16 cellular contexts compared by ENCODE assay signal in genomic region chr6:139965393-139965792, GRCh38.
DNase-seq lines count a peak whose midpoint lies in the region; ATAC-seq and TF ChIP-seq lines count a peak whose summit lies in the region.
"Had no signal": no experiment of that assay in that cellular context is flagged by ENCODE, and none has a peak within 500 bp of the region (broad histone marks: within the 10 kb centered on the region; RNA-seq: fewer than 3 reads in every experiment).

No MANE protein-coding gene starts in this region.

- H3K27ac ChIP-seq in heart left ventricle = peak overlapping the region in 10 of 12 donors; percentile 3 to 60 (median 40)
- H3K27ac ChIP-seq: 22Rv1, ovary had no signal

- intact Hi-C loops in heart left ventricle (cut with DNase I) = loop anchor here in 3 of 10 donors (10.0 kb wide), 2 partner anchors 479 to 591 kb away; partner anchors contain the start of gene CITED2 (in 2 of the 3)
- intact Hi-C loops in Caco-2 (cut with micrococcal nuclease; ENCODE audit: unreplicated experiment) = no loop called here

- H3K4me3 ChIP-seq in adipocyte (ENCODE audit: low read length) (no peak overlapping the region), heart left ventricle (no peak overlapping the region), H7 (ENCODE audit: insufficient read depth, low read depth, low read length) (no peak overlapping the region), Caco-2 (ENCODE audit: low read depth, low read length) (no peak overlapping the region)
- H3K4me3 ChIP-seq: ovary had no signal

- ATAC-seq in heart left ventricle (peak; percentile 26 to 62 (median 44)), HG03196 (IDR thresholded peaks at IDR 0.05; ENCODE audit: unreplicated experiment) (no peak)
- ATAC-seq: activated CD4-positive, alpha-beta T cell treated with anti-CD3 and anti-CD28 coated beads for 36 hours; activated T-cell treated with anti-CD3 and anti-CD28 coated beads, Interleukin-2, amount 50 U/mL, for 4 hours; T-helper 17 cell had no signal

- TF ChIP-seq CTCF in heart left ventricle (IDR thresholded peaks at IDR 0.05) (no peak), osteocyte (IDR thresholded peaks at IDR 0.05) (no peak), Caco-2 (IDR thresholded peaks at IDR 0.05; ENCODE audit: insufficient read depth in 1 of 2, low read depth in 1 of 2, low read length in 1 of 2, severe bottlenecking in 1 of 2, unreplicated experiment in 1 of 2) (no peak)

- H3K9me3 ChIP-seq in adipocyte (ENCODE audit: control insufficient read depth, low read length) (no peaks in the 10 kb centered on the region), heart left ventricle (no peaks in the 10 kb centered on the region), Caco-2 (no peaks in the 10 kb centered on the region)
- H3K9me3 ChIP-seq: ovary had no signal

- no peak overlapping the region for H3K9ac ChIP-seq in adipocyte (ENCODE audit: low read length)

- no TSS peak for BruUV-seq in Caco-2 (replicated peaks; lab: Mats Ljungman, UMichigan)

- POLR2A ChIA-PET in Caco-2 (lab: Charles Lee) = no interaction called here

- DNase-seq in DMS153 (lab: John Stamatoyannopoulos, UW) (peak; percentile 22), DMS153 treated with DMSO at 0.1 percent for 48 hours (lab: John Stamatoyannopoulos, UW; ENCODE audit: unreplicated experiment) (no peak), adipocyte (ENCODE audit: low read depth) (peak; percentile 68), heart left ventricle (no peak), osteocyte (ENCODE audit: extremely low spot score, unreplicated experiment) (no peak), H7 (no peak), Caco-2 (no peak)
- DNase-seq: activated CD4-positive, alpha-beta T cell treated with anti-CD3 and anti-CD28 coated beads for 36 hours; activated T-cell treated with anti-CD3 and anti-CD28 coated beads, Interleukin-2, amount 50 U/mL, for 4 hours; effector memory CD4-positive, alpha-beta T cell; NCI-H187 treated with DMSO at 0.1 percent for 48 hours; OCI-M1; ovary; T-helper 17 cell had no signal

- H3K4me1 Mint-ChIP-seq in osteocyte (ENCODE audit: unreplicated experiment) = peaks cover 62% of the 10 kb centered on the region
- H3K4me1 Mint-ChIP-seq in Caco-2 (ENCODE audit: low read depth, unreplicated experiment) = peaks cover 2% of the 10 kb centered on the region
- H3K4me1 Mint-ChIP-seq: activated CD4-positive, alpha-beta T cell treated with anti-CD3 and anti-CD28 coated beads for 36 hours; T-helper 17 cell had no signal

- TF ChIP-seq POLR2A in heart left ventricle (IDR thresholded peaks at IDR 0.05) = no peak

- H3K4me3 Mint-ChIP-seq in osteocyte (ENCODE audit: unreplicated experiment) = no peak overlapping the region
- H3K4me3 Mint-ChIP-seq in Caco-2 (ENCODE audit: unreplicated experiment) = no peak overlapping the region
- H3K4me3 Mint-ChIP-seq: activated CD4-positive, alpha-beta T cell treated with anti-CD3 and anti-CD28 coated beads for 36 hours; activated T-cell treated with anti-CD3 and anti-CD28 coated beads, Interleukin-2, amount 50 U/mL, for 4 hours; T-helper 17 cell had no signal

- H3K4me1 ChIP-seq in adipocyte (ENCODE audit: control insufficient read depth, insufficient read depth, low read length) (peaks cover 10% of the 10 kb centered on the region), heart left ventricle (peaks cover 0 to 45% (median 10%) of the 10 kb centered on the region in 12 donors), Caco-2 (0 out of 2 replicates have a peak, but pooled peaks cover under 1% of the 10 kb centered on the region)

- CTCF ChIA-PET in Caco-2 (lab: Charles Lee) = no interaction called here

- peaks cover 4% of the 10 kb centered on the region for H3K9me3 Mint-ChIP-seq in osteocyte (ENCODE audit: unreplicated experiment)
- no peaks in the 10 kb centered on the region for H3K9me3 Mint-ChIP-seq in Caco-2 (ENCODE audit: unreplicated experiment)
- H3K9me3 Mint-ChIP-seq: activated T-cell treated with anti-CD3 and anti-CD28 coated beads, Interleukin-2, amount 50 U/mL, for 4 hours had no signal

- no peaks in the 10 kb centered on the region for H3K36me3 ChIP-seq in adipocyte (ENCODE audit: control insufficient read depth, insufficient read depth, low read length, severe bottlenecking)
- H3K36me3 ChIP-seq in heart left ventricle = no peaks in the 10 kb centered on the region
- H3K36me3 ChIP-seq in H7 (replicated peaks; ENCODE audit: control insufficient read depth, insufficient read depth, low read length) = no peaks in the 10 kb centered on the region
- H3K36me3 ChIP-seq in Caco-2 (ENCODE audit: control insufficient read depth, insufficient read depth, low read length) = no peaks in the 10 kb centered on the region
- H3K36me3 ChIP-seq: ovary had no signal

- H3K27me3 ChIP-seq in adipocyte (replicated peaks; ENCODE audit: control insufficient read depth, insufficient read depth, low read length) (no peaks in the 10 kb centered on the region), heart left ventricle (no peaks in the 10 kb centered on the region), H7 (ENCODE audit: control insufficient read depth, insufficient read depth, low read length) (no peaks in the 10 kb centered on the region), Caco-2 (replicated peaks; ENCODE audit: control insufficient read depth, insufficient read depth, low read length) (no peaks in the 10 kb centered on the region)
- H3K27me3 ChIP-seq: ovary had no signal

- no peaks in the 10 kb centered on the region for H3K27me3 Mint-ChIP-seq in osteocyte (ENCODE audit: unreplicated experiment)
- no peaks in the 10 kb centered on the region for H3K27me3 Mint-ChIP-seq in Caco-2 (ENCODE audit: insufficient read depth, unreplicated experiment)
- H3K27me3 Mint-ChIP-seq: activated CD4-positive, alpha-beta T cell treated with anti-CD3 and anti-CD28 coated beads for 36 hours had no signal

- peaks cover 3% of the 10 kb centered on the region for H3K36me3 Mint-ChIP-seq in osteocyte (ENCODE audit: unreplicated experiment)
- H3K36me3 Mint-ChIP-seq in Caco-2 (ENCODE audit: insufficient read depth, unreplicated experiment) = no peaks in the 10 kb centered on the region

- H3K27ac Mint-ChIP-seq in osteocyte (ENCODE audit: unreplicated experiment) (peak overlapping the region; percentile 82), Caco-2 (ENCODE audit: unreplicated experiment) (no peak overlapping the region)
- H3K27ac Mint-ChIP-seq: activated CD4-positive, alpha-beta T cell treated with anti-CD3 and anti-CD28 coated beads for 36 hours; T-helper 17 cell had no signal

Comparison
In these comparisons a context has a peak if more than half of its experiments do, and no peak if none do; other contexts are left out.
1. DNase-seq: peak in DMS153 (single experiment) and adipocyte (single experiment); none in DMS153 treated with DMSO at 0.1 percent for 48 hours (single experiment), heart left ventricle (0 of 5), osteocyte (single experiment), H7 (single experiment) and Caco-2 (0 of 2).